9 cellular contexts compared by ENCODE assay signal in genomic region chr7:129458171-129458570, GRCh38. TPM values are rescaled to one million over a fixed set of nuclear protein-coding genes. Genes with fewer than 3 reads are reported as not detected.
"Had no signal": no experiment of that assay in that cellular context is flagged by ENCODE, and none has a peak within 500 bp of the region (broad histone marks: within the 10 kb centered on the region; RNA-seq: fewer than 3 reads in every experiment).

No MANE protein-coding gene starts in this region.

- ATAC-seq: GM12878 had no signal

- DNase-seq: GDM1, GF-D8 had no signal

- H3K4me3 ChIP-seq: GM12878 had no signal

- FAIRE-seq: G401.6, GM12878, GM12891, GM12892, GM18507, GM19239 had no signal

RNA-seq across cellular contexts. Expression of gene SMKR1, which starts 44.2 kb away (rescaled TPM):
- total RNA-seq: G401 had no signal
